In genomic region chr19:40441719-40442253, GRCh38 we compare ENCODE assay signal across 11 cellular contexts. TPM values are rescaled to one million over a fixed set of nuclear protein-coding genes. Genes with fewer than 3 reads are reported as not detected.
DNase-seq lines count a peak whose midpoint lies in the region; ATAC-seq and TF ChIP-seq lines count a peak whose summit lies in the region.
"Had no signal": no experiment of that assay in that cellular context is flagged by ENCODE, and none has a peak within 500 bp of the region (broad histone marks: within the 10 kb centered on the region; RNA-seq: fewer than 3 reads in every experiment).

No MANE protein-coding gene starts in this region.

- peaks cover 0 to 28% (median 22%) of the 10 kb centered on the region in 9 donors for H3K36me3 ChIP-seq in heart left ventricle
- peaks cover 19% of the 10 kb centered on the region for H3K36me3 ChIP-seq in iPS-18a (ENCODE audit: control insufficient read depth, low read depth, low read length)
- peaks cover 0 to 23% (median 0%) of the 10 kb centered on the region in 3 donors for H3K36me3 ChIP-seq in tibial nerve

- TF ChIP-seq EP300 in tibial nerve (IDR thresholded peaks at IDR 0.05) = no peak

- H3K27ac Mint-ChIP-seq in activated T-helper 1 cell treated with anti-CD3 and anti-CD28 coated beads, Interleukin-12 subunit alpha, Interleukin-12 subunit beta, Interleukin-2, Interleukin-4 antibody, amounts not matched to agents 30 ng/mL and 10 ng/mL and 1 ng/mL, durations not matched to agents 14 hours and 24 hours and 36 hours = peak overlapping the region; percentile 97

- H3K4me1 ChIP-seq in heart left ventricle (peaks cover 5 to 31% (median 23%) of the 10 kb centered on the region in 12 donors), iPS-18a (ENCODE audit: control insufficient read depth, low read depth, low read length) (peaks cover 17% of the 10 kb centered on the region), tibial nerve (peaks cover 0 to 34% (median 9%) of the 10 kb centered on the region in 4 donors)

- no peak overlapping the region for H3K9ac ChIP-seq in iPS-18a (ENCODE audit: low read length)

- no peaks in the 10 kb centered on the region for H3K27me3 Mint-ChIP-seq in activated T-helper 1 cell treated with anti-CD3 and anti-CD28 coated beads, Interleukin-12 subunit alpha, Interleukin-12 subunit beta, Interleukin-2, Interleukin-4 antibody, amounts not matched to agents 30 ng/mL and 10 ng/mL and 1 ng/mL, durations not matched to agents 14 hours and 24 hours and 36 hours (ENCODE audit: insufficient read depth)

- 77 to 80% (median 78%) methylated on average over 8 to 11 of the region's 11 CpGs for WGBS in heart left ventricle, 4 donors
- 74 to 78% methylated on average over 11 of the region's 11 CpGs for WGBS in tibial nerve, 2 donors

- TF ChIP-seq CTCF in heart left ventricle (IDR thresholded peaks at IDR 0.05) = no peak
- TF ChIP-seq CTCF in tibial nerve (IDR thresholded peaks at IDR 0.05) = no peak

- ATAC-seq in heart left ventricle (no peak), Right ventricle myocardium inferior (no peak)
- ATAC-seq: left colon had no signal

- H3K9me3 ChIP-seq in heart left ventricle (no peaks in the 10 kb centered on the region), iPS-18a (ENCODE audit: control insufficient read depth, low read depth, low read length) (no peaks in the 10 kb centered on the region), tibial nerve (no peaks in the 10 kb centered on the region)

- no peak for DNase-seq in heart left ventricle
- no peak for DNase-seq in Right ventricle myocardium inferior (ENCODE audit: missing footprints)
- no peak for DNase-seq in activated T-helper 1 cell treated with anti-CD3 and anti-CD28 coated beads, Interleukin-12 subunit alpha, Interleukin-12 subunit beta, Interleukin-2, Interleukin-4 antibody, amounts not matched to agents 30 ng/mL and 10 ng/mL and 1 ng/mL, durations not matched to agents 14 hours and 24 hours and 36 hours (ENCODE audit: low spot score)
- DNase-seq in tibial nerve (ENCODE audit: low spot score in 2 of 2) = no peak
- no peak for DNase-seq in NCI-H2227 treated with DMSO at 0.1 percent for 48 hours (lab: John Stamatoyannopoulos, UW)
- no peak for DNase-seq in NCI-H1092 (lab: John Stamatoyannopoulos, UW)
- DNase-seq in NCI-H1436 treated with DMSO at 0.1 percent for 48 hours (lab: John Stamatoyannopoulos, UW) = no peak
- DNase-seq: left colon; NCI-H2029; stimulated activated CD4-positive, alpha-beta T cell treated with anti-CD3 and anti-CD28 coated beads, Interleukin-4, amount 100 ng/mL, for 4 hours had no signal

- intact Hi-C loops in heart left ventricle (cut with DNase I) = loop anchor here in 4 of 10 donors (2.0 to 5.0 kb wide), 3 partner anchors 15 to 94 kb away; partner anchors contain the start of genes C19orf47 (in 1 of the 4) and PLD3 (in 1 of the 4)
- intact Hi-C loops in Right ventricle myocardium inferior (cut with DNase I) = no loop called here
- intact Hi-C loops in activated T-helper 1 cell treated with anti-CD3 and anti-CD28 coated beads, Interleukin-12 subunit alpha, Interleukin-12 subunit beta, Interleukin-2, Interleukin-4 antibody, amounts not matched to agents 30 ng/mL and 10 ng/mL and 1 ng/mL, durations not matched to agents 14 hours and 24 hours and 36 hours (cut with micrococcal nuclease) = loop anchor here (2.0 to 5.0 kb wide), 2 partner anchors 251 to 921 kb away; partner anchors contain the start of genes B9D2 and MAP3K10

- peak overlapping the region; percentile 97 for H3K4me3 Mint-ChIP-seq in activated T-helper 1 cell treated with anti-CD3 and anti-CD28 coated beads, Interleukin-12 subunit alpha, Interleukin-12 subunit beta, Interleukin-2, Interleukin-4 antibody, amounts not matched to agents 30 ng/mL and 10 ng/mL and 1 ng/mL, durations not matched to agents 14 hours and 24 hours and 36 hours

- H3K27me3 ChIP-seq in heart left ventricle = no peaks in the 10 kb centered on the region
- no peaks in the 10 kb centered on the region for H3K27me3 ChIP-seq in iPS-18a (ENCODE audit: control insufficient read depth, insufficient read depth, low read length)
- H3K27me3 ChIP-seq in tibial nerve = no peaks in the 10 kb centered on the region

- TF ChIP-seq POLR2A in heart left ventricle (IDR thresholded peaks at IDR 0.05) = no peak
- TF ChIP-seq POLR2A in tibial nerve (IDR thresholded peaks at IDR 0.05) = no peak

- no peaks in the 10 kb centered on the region for H3K9me3 Mint-ChIP-seq in activated T-helper 1 cell treated with anti-CD3 and anti-CD28 coated beads, Interleukin-12 subunit alpha, Interleukin-12 subunit beta, Interleukin-2, Interleukin-4 antibody, amounts not matched to agents 30 ng/mL and 10 ng/mL and 1 ng/mL, durations not matched to agents 14 hours and 24 hours and 36 hours

- peaks cover 11% of the 10 kb centered on the region for H3K36me3 Mint-ChIP-seq in activated T-helper 1 cell treated with anti-CD3 and anti-CD28 coated beads, Interleukin-12 subunit alpha, Interleukin-12 subunit beta, Interleukin-2, Interleukin-4 antibody, amounts not matched to agents 30 ng/mL and 10 ng/mL and 1 ng/mL, durations not matched to agents 14 hours and 24 hours and 36 hours (ENCODE audit: low read depth)

- peaks cover 26% of the 10 kb centered on the region for H3K4me1 Mint-ChIP-seq in activated T-helper 1 cell treated with anti-CD3 and anti-CD28 coated beads, Interleukin-12 subunit alpha, Interleukin-12 subunit beta, Interleukin-2, Interleukin-4 antibody, amounts not matched to agents 30 ng/mL and 10 ng/mL and 1 ng/mL, durations not matched to agents 14 hours and 24 hours and 36 hours (ENCODE audit: low read depth)

- H3K27ac ChIP-seq in heart left ventricle = peak overlapping the region in 9 of 12 donors; percentile 74 to 100 (median 99)
- H3K27ac ChIP-seq in iPS-18a (ENCODE audit: low read length) = no peak overlapping the region
- peak overlapping the region; percentile 88 to 100 (median 99) for H3K27ac ChIP-seq in tibial nerve

- peak overlapping the region in 4 of 12 donors; percentile 68 to 95 (median 86) for H3K4me3 ChIP-seq in heart left ventricle
- H3K4me3 ChIP-seq in iPS-18a (ENCODE audit: low read length) = peak overlapping the region; percentile 73
- no peak overlapping the region for H3K4me3 ChIP-seq in tibial nerve

RNA-seq across cellular contexts. Expression of gene SERTAD3, which starts 2.3 kb away (rescaled TPM):
- total RNA-seq in heart left ventricle (10 to 100 TPM; 17.6 to 38.7 (median 26.0) TPM), Right ventricle myocardium inferior (28.2 TPM), tibial nerve (10 to 100 TPM; 15.6 to 23.4 (median 19.9) TPM)
- polyA plus RNA-seq in heart left ventricle = 10 to 100 TPM; 23.2 to 36.9 TPM
- total RNA-seq in activated T-helper 1 cell treated with anti-CD3 and anti-CD28 coated beads, Interleukin-12 subunit alpha, Interleukin-12 subunit beta, Interleukin-2, Interleukin-4 antibody, amounts not matched to agents 30 ng/mL and 10 ng/mL and 1 ng/mL, durations not matched to agents 14 hours and 24 hours and 36 hours = 6.4 and 10.0 TPM in 2 replicates

RNA-seq across cellular contexts. Expression of gene SERTAD1, which starts 16.0 kb away (rescaled TPM):
- total RNA-seq in heart left ventricle = 10 to 100 TPM in 6 of 9 donors, 1 to 10 TPM in 3; 7.6 to 28.0 (median 11.5) TPM
- polyA plus RNA-seq in heart left ventricle = 10 to 100 TPM; 10.2 to 40.2 TPM
- 12.0 TPM for total RNA-seq in Right ventricle myocardium inferior
- 18.3 and 19.4 TPM in 2 replicates for total RNA-seq in activated T-helper 1 cell treated with anti-CD3 and anti-CD28 coated beads, Interleukin-12 subunit alpha, Interleukin-12 subunit beta, Interleukin-2, Interleukin-4 antibody, amounts not matched to agents 30 ng/mL and 10 ng/mL and 1 ng/mL, durations not matched to agents 14 hours and 24 hours and 36 hours
- 10 to 100 TPM; 18.9 to 22.2 (median 20.4) TPM for total RNA-seq in tibial nerve

RNA-seq across cellular contexts. Expression of gene BLVRB, which starts 23.8 kb away (rescaled TPM):
- total RNA-seq in heart left ventricle (100 to 1,000 TPM in 5 of 9 donors, 10 to 100 TPM in 4; 76.3 to 330 (median 100) TPM), Right ventricle myocardium inferior (127 TPM), tibial nerve (100 to 1,000 TPM; 219 to 299 (median 244) TPM)
- 100 to 1,000 TPM; 115 to 164 TPM for polyA plus RNA-seq in heart left ventricle
- total RNA-seq in activated T-helper 1 cell treated with anti-CD3 and anti-CD28 coated beads, Interleukin-12 subunit alpha, Interleukin-12 subunit beta, Interleukin-2, Interleukin-4 antibody, amounts not matched to agents 30 ng/mL and 10 ng/mL and 1 ng/mL, durations not matched to agents 14 hours and 24 hours and 36 hours = 6.1 and 8.2 TPM in 2 replicates

RNA-seq across cellular contexts. Expression of gene SPTBN4, which starts 25.0 kb away (rescaled TPM):
- 1 to 10 TPM; 1.9 to 8.7 (median 4.2) TPM for total RNA-seq in heart left ventricle
- polyA plus RNA-seq in heart left ventricle = 1 to 10 TPM; 2.3 to 5.4 TPM
- total RNA-seq in Right ventricle myocardium inferior = 5.1 TPM
- total RNA-seq in activated T-helper 1 cell treated with anti-CD3 and anti-CD28 coated beads, Interleukin-12 subunit alpha, Interleukin-12 subunit beta, Interleukin-2, Interleukin-4 antibody, amounts not matched to agents 30 ng/mL and 10 ng/mL and 1 ng/mL, durations not matched to agents 14 hours and 24 hours and 36 hours = 0.21 and 0.69 TPM in 2 replicates
- total RNA-seq in tibial nerve = 10 to 100 TPM; 14.9 to 24.0 (median 19.7) TPM

RNA-seq across cellular contexts. Expression of gene PRX, which starts 28.6 kb away (rescaled TPM):
- 1 to 10 TPM; 2.5 to 4.6 (median 3.1) TPM for total RNA-seq in heart left ventricle
- 1 to 10 TPM; 2.9 to 4.3 TPM for polyA plus RNA-seq in heart left ventricle
- 3.5 TPM for total RNA-seq in Right ventricle myocardium inferior
- total RNA-seq in activated T-helper 1 cell treated with anti-CD3 and anti-CD28 coated beads, Interleukin-12 subunit alpha, Interleukin-12 subunit beta, Interleukin-2, Interleukin-4 antibody, amounts not matched to agents 30 ng/mL and 10 ng/mL and 1 ng/mL, durations not matched to agents 14 hours and 24 hours and 36 hours = 0.99 and 1.7 TPM in 2 replicates
- total RNA-seq in tibial nerve = 100 to 1,000 TPM; 454 to 667 (median 548) TPM
